In genomic region chr16:2511128-2511785, GRCh38 we compare ENCODE assay signal across 10 cellular contexts. TPM values are rescaled to one million over a fixed set of nuclear protein-coding genes. Genes with fewer than 3 reads are reported as not detected.
DNase-seq lines count a peak whose midpoint lies in the region; ATAC-seq and TF ChIP-seq lines count a peak whose summit lies in the region.
"Had no signal": no experiment of that assay in that cellular context is flagged by ENCODE, and none has a peak within 500 bp of the region (broad histone marks: within the 10 kb centered on the region; RNA-seq: fewer than 3 reads in every experiment).

No MANE protein-coding gene starts in this region.

- peak; percentile 70 for DNase-seq in dermis blood vessel endothelial cell
- peak; percentile 66 to 81 for DNase-seq in lung microvascular endothelial cell (ENCODE audit: low read depth in 2 of 2)
- DNase-seq in thoracic aorta (ENCODE audit: low spot score), result no peak
- DNase-seq in NCI-H774 (lab: John Stamatoyannopoulos, UW), result no peak
- DNase-seq in NCI-H146 (lab: John Stamatoyannopoulos, UW), result no peak
- DNase-seq in DMS53 (lab: John Stamatoyannopoulos, UW), result no peak
- DNase-seq: MG63, SJCRH30 had no signal

- peaks cover 3% of the 10 kb centered on the region for H3K27me3 Mint-ChIP-seq in IgD-negative memory B cell

- no peaks in the 10 kb centered on the region for H3K9me3 Mint-ChIP-seq in IgD-negative memory B cell

- no peak overlapping the region for H3K27ac ChIP-seq in thoracic aorta
- H3K27ac ChIP-seq: SJCRH30 had no signal

- H3K36me3 Mint-ChIP-seq in IgD-negative memory B cell, result peaks cover 3% of the 10 kb centered on the region

- peaks cover 7 to 29% of the 10 kb centered on the region in 2 donors for H3K4me1 ChIP-seq in thoracic aorta (ENCODE audit: control insufficient read depth in 1 of 2, low read depth in 2 of 2)

- H3K4me1 Mint-ChIP-seq in IgD-negative memory B cell, result peaks cover 49 to 56% (median 50%) of the 10 kb centered on the region in 3 donors

- H3K9me3 ChIP-seq in thoracic aorta, result no peaks in the 10 kb centered on the region
- H3K9me3 ChIP-seq: MG63, SJCRH30 had no signal

- peak overlapping the region; percentile 23 for H3K4me3 ChIP-seq in thoracic aorta
- H3K4me3 ChIP-seq: MG63, SJCRH30 had no signal

- no peaks in the 10 kb centered on the region for H3K36me3 ChIP-seq in thoracic aorta
- H3K36me3 ChIP-seq: SJCRH30 had no signal

- ATAC-seq in thoracic aorta (ENCODE audit: insufficient number of reproducible peaks, low FRiP score, low read depth), result no peak
- ATAC-seq in HG03457 (IDR thresholded peaks at IDR 0.05; ENCODE audit: unreplicated experiment), result no peak

- TF ChIP-seq CTCF in thoracic aorta (IDR thresholded peaks at IDR 0.05), result no peak

- peak overlapping the region in 2 of 3 donors; percentile 85 to 100 for H3K27ac Mint-ChIP-seq in IgD-negative memory B cell

- H3K27me3 ChIP-seq in thoracic aorta (replicated peaks; ENCODE audit: insufficient read depth), result no peaks in the 10 kb centered on the region
- H3K27me3 ChIP-seq: MG63, SJCRH30 had no signal

- H3K4me3 Mint-ChIP-seq in IgD-negative memory B cell, result peak overlapping the region in 3 of 4 donors; percentile 25 to 68 (median 52)

RNA-seq across cellular contexts. Expression of gene ATP6V0C, which starts 2.5 kb away (rescaled TPM):
- polyA plus RNA-seq in IgD-negative memory B cell, result 105 TPM
- total RNA-seq in dermis blood vessel endothelial cell (8.2 and 14.9 TPM in 2 replicates), lung microvascular endothelial cell (5.2 and 7.1 TPM in 2 replicates), thoracic aorta (10 to 100 TPM; 42.5 to 51.3 TPM)

RNA-seq across cellular contexts. Expression of gene AMDHD2, which starts 8.9 kb away (rescaled TPM):
- polyA plus RNA-seq in IgD-negative memory B cell, result 22.2 TPM
- total RNA-seq in dermis blood vessel endothelial cell (37.6 and 59.2 TPM in 2 replicates), lung microvascular endothelial cell (25.5 and 30.8 TPM in 2 replicates), thoracic aorta (10 to 100 TPM; 42.6 to 67.0 TPM)

RNA-seq across cellular contexts. Expression of gene CEMP1, which starts 20.0 kb away (rescaled TPM):
- 6.2 TPM for polyA plus RNA-seq in IgD-negative memory B cell
- total RNA-seq in dermis blood vessel endothelial cell, result not detected in 2 replicates
- total RNA-seq in lung microvascular endothelial cell, result under 0.01 TPM in 1 of 2 replicates, not detected in the other
- under 1 TPM in 1 of 2 donors, not detected in 1; 0.63 TPM for total RNA-seq in thoracic aorta
- total RNA-seq: SJCRH30 had no signal

RNA-seq across cellular contexts. Expression of gene PDPK1, which starts 26.6 kb away (rescaled TPM):
- 45.1 TPM for polyA plus RNA-seq in IgD-negative memory B cell
- 17.9 and 25.9 TPM in 2 replicates for total RNA-seq in dermis blood vessel endothelial cell
- 12.6 and 16.3 TPM in 2 replicates for total RNA-seq in lung microvascular endothelial cell
- total RNA-seq in thoracic aorta, result 10 to 100 TPM; 31.9 to 44.3 TPM

RNA-seq across cellular contexts. Expression of gene TBC1D24, which starts 36.3 kb away (rescaled TPM):
- polyA plus RNA-seq in IgD-negative memory B cell, result 3.3 TPM
- total RNA-seq in dermis blood vessel endothelial cell, result 15.3 and 18.1 TPM in 2 replicates
- 5.0 and 6.3 TPM in 2 replicates for total RNA-seq in lung microvascular endothelial cell
- total RNA-seq in thoracic aorta, result 10 to 100 TPM; 14.5 to 15.0 TPM

Comparison
In these comparisons a context has a peak if more than half of its experiments do, and no peak if none do; other contexts are left out.
1. DNase-seq: peak in dermis blood vessel endothelial cell (single experiment) and lung microvascular endothelial cell (2 of 2); none in thoracic aorta (single experiment), NCI-H774 (single experiment), NCI-H146 (single experiment) and DMS53 (single experiment).